1 cellular context compared by ENCODE assay signal in the genomic region with DNA sequence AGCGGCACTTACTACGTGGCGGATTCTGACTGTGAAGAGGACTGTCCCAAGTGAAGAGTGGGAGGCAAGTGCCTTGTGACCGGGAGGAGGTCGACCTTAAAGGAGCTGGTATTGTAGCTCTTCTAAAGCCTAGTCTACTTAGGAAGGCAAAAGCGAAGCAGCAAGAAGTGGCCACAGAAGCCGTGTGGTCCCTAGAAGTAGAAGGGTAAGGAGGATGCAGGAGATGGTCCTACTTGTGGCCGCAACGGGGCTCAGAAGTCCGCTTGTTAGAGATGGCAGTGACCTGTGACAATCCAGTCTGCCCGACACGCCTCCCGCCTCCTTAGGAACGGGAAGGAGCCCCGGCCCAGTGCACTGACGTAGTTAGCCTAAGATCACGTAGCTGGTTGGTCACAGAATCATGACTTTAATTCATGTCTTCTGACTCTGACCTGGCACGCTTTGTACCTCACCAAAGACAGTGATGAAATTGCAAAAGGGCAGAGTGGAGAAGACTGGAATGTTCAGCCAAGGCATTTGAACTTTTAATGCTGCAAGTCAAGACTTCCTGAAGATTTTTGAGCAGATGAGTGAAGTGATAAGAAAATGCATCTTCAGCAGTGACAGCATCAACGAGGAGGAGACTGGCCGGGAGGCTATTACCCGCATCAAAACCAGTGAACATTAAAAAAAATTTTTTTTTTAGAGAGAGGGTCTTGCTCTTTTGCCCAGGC.
A peak's percentile ranks its signal among the peaks of the same experiment; 100 is the strongest.
TF ChIP-seq lines count a peak whose summit lies in the region.

No MANE protein-coding gene starts in this region.

TF ChIP-seq in K562, 482 proteins besides CTCF, POLR2A, EP300 and RAD21 (continued from another document and continues in another):
- TF ChIP-seq CBX3 (IDR thresholded peaks at IDR 0.05; ENCODE audit: borderline replicate concordance in 1 of 2, low read length in 2 of 2) (peak in 1 of 2 experiments; percentile 35; a peak in 1 of 3 replicates), ZNF146 (CRISPR knock-in tag; IDR thresholded peaks at IDR 0.05; ENCODE audit: unreplicated experiment) (no peak), ZNF778 (CRISPR knock-in tag; IDR thresholded peaks at IDR 0.05) (no peak), ARID4B (CRISPR knock-in tag; IDR thresholded peaks at IDR 0.05) (0 out of 2 replicates have a peak, but pooled peaks have one; percentile 37), CC2D1A (IDR thresholded peaks at IDR 0.05) (peak; percentile 75; the same call in 1 of the 2 replicates), TAF1 (IDR thresholded peaks at IDR 0.05; ENCODE audit: control insufficient read depth, extremely low read depth, insufficient read depth, low read length, severe bottlenecking) (peak; percentile 60), CSDE1 (IDR thresholded peaks at IDR 0.05) (peak in 1 of 2 experiments; percentile 63; a peak in 1 of 4 replicates), ZBTB11 (CRISPR knock-in tag; IDR thresholded peaks at IDR 0.05) (0 out of 6 replicates have a peak, but pooled peaks of 1 of the 3 experiments have one; percentile 28), ZNF197 (CRISPR knock-in tag; IDR thresholded peaks at IDR 0.05; ENCODE audit: low read depth) (no peak), TAL1 (IDR thresholded peaks at IDR 0.05) (no peak), CTBP1 (IDR thresholded peaks at IDR 0.05; ENCODE audit: borderline replicate concordance) (peak; percentile 86; the same call in 1 of the 2 replicates), CHCHD3 (CRISPR knock-in tag; IDR thresholded peaks at IDR 0.05) (no peak; the same call in 1 of the 2 replicates), BCLAF1 (IDR thresholded peaks at IDR 0.05; ENCODE audit: borderline replicate concordance in 1 of 2, control insufficient read depth in 1 of 2, low read depth in 2 of 2, low read length in 1 of 2) (no peak), ZEB2 (IDR thresholded peaks at IDR 0.05) (no peak; the same call in 1 of the 2 replicates), SMAD3 (CRISPR knock-in tag; conservative IDR thresholded peaks at IDR 0.05) (no peak), CUX1 (CRISPR knock-in tag; IDR thresholded peaks at IDR 0.05) (no peak), MYC (IDR thresholded peaks at IDR 0.05; ENCODE audit: low read depth, low read length) (peak; percentile 77), MYC (CRISPR knock-in tag; IDR thresholded peaks at IDR 0.05; ENCODE audit: borderline replicate concordance, low read depth) (no peak), SMARCB1 (IDR thresholded peaks at IDR 0.05; ENCODE audit: insufficient read length, low read depth) (no peak), CAMTA2 (CRISPR knock-in tag; conservative IDR thresholded peaks at IDR 0.05) (no peak), KDM4B (IDR thresholded peaks at IDR 0.05; ENCODE audit: borderline replicate concordance in 2 of 2, low read depth in 1 of 2) (0 out of 4 replicates have a peak, but pooled peaks of 1 of the 2 experiments have one; percentile 43), NFRKB (IDR thresholded peaks at IDR 0.05; ENCODE audit: low read depth) (peak; percentile 81), NCOR1 (IDR thresholded peaks at IDR 0.05) (no peak; the same call in 1 of the 2 replicates), IRF1 (CRISPR knock-in tag; IDR thresholded peaks at IDR 0.05; ENCODE audit: borderline replicate concordance) (no peak), SNAPC5 (CRISPR knock-in tag; IDR thresholded peaks at IDR 0.05) (no peak)
- TF ChIP-seq, protein P1, sequence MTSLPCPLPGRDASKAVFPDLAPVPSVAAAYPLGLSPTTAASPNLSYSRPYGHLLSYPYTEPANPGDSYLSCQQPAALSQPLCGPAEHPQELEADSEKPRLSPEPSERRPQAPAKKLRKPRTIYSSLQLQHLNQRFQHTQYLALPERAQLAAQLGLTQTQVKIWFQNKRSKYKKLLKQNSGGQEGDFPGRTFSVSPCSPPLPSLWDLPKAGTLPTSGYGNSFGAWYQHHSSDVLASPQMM (CRISPR knock-in tag; IDR thresholded peaks at IDR 0.05) = no peak
- TF ChIP-seq, protein P2, sequence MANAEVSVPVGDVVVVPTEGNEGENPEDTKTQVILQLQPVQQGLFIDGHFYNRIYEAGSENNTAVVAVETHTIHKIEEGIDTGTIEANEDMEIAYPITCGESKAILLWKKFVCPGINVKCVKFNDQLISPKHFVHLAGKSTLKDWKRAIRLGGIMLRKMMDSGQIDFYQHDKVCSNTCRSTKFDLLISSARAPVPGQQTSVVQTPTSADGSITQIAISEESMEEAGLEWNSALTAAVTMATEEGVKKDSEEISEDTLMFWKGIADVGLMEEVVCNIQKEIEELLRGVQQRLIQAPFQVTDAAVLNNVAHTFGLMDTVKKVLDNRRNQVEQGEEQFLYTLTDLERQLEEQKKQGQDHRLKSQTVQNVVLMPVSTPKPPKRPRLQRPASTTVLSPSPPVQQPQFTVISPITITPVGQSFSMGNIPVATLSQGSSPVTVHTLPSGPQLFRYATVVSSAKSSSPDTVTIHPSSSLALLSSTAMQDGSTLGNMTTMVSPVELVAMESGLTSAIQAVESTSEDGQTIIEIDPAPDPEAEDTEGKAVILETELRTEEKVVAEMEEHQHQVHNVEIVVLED (CRISPR knock-in tag; IDR thresholded peaks at IDR 0.05) = no peak
- TF ChIP-seq, protein P3, sequence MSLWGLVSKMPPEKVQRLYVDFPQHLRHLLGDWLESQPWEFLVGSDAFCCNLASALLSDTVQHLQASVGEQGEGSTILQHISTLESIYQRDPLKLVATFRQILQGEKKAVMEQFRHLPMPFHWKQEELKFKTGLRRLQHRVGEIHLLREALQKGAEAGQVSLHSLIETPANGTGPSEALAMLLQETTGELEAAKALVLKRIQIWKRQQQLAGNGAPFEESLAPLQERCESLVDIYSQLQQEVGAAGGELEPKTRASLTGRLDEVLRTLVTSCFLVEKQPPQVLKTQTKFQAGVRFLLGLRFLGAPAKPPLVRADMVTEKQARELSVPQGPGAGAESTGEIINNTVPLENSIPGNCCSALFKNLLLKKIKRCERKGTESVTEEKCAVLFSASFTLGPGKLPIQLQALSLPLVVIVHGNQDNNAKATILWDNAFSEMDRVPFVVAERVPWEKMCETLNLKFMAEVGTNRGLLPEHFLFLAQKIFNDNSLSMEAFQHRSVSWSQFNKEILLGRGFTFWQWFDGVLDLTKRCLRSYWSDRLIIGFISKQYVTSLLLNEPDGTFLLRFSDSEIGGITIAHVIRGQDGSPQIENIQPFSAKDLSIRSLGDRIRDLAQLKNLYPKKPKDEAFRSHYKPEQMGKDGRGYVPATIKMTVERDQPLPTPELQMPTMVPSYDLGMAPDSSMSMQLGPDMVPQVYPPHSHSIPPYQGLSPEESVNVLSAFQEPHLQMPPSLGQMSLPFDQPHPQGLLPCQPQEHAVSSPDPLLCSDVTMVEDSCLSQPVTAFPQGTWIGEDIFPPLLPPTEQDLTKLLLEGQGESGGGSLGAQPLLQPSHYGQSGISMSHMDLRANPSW (CRISPR knock-in tag; IDR thresholded peaks at IDR 0.05) = no peak
